1 cellular context compared by ENCODE assay signal in the genomic region with DNA sequence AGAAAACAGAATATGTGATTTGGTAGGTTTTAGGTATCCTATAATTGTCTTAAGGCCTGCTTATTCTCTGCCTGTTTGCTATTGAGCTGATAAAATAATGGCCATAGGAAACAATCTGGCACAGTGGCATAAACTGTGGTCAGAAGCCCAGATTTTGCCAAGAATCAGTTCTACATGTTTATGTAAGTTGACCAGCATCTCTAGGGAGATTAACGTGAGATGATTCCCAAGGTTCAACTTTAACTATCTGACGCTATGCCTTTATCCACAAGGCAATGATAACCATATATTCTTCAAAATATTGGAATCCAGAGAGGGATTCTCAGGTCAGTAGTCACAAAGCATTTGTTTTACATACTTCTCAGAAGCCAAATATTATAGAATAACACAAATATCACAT.
TF ChIP-seq lines count a peak whose summit lies in the region.

No MANE protein-coding gene starts in this region.

TF ChIP-seq in GM12878, 131 proteins besides CTCF, POLR2A, EP300 and RAD21 (continued from another document):
- TF ChIP-seq, protein P1, sequence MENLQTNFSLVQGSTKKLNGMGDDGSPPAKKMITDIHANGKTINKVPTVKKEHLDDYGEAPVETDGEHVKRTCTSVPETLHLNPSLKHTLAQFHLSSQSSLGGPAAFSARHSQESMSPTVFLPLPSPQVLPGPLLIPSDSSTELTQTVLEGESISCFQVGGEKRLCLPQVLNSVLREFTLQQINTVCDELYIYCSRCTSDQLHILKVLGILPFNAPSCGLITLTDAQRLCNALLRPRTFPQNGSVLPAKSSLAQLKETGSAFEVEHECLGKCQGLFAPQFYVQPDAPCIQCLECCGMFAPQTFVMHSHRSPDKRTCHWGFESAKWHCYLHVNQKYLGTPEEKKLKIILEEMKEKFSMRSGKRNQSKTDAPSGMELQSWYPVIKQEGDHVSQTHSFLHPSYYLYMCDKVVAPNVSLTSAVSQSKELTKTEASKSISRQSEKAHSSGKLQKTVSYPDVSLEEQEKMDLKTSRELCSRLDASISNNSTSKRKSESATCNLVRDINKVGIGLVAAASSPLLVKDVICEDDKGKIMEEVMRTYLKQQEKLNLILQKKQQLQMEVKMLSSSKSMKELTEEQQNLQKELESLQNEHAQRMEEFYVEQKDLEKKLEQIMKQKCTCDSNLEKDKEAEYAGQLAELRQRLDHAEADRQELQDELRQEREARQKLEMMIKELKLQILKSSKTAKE (IDR thresholded peaks at IDR 0.05; ENCODE audit: low read depth, poor library complexity, severe bottlenecking) = no peak
